ENCODE assay signal across 32 cellular contexts in genomic region chr1:222097646-222098045, GRCh38.
DNase-seq lines count a peak whose midpoint lies in the region; ATAC-seq, FAIRE-seq and TF ChIP-seq lines count a peak whose summit lies in the region.
"Had no signal": no experiment of that assay in that cellular context is flagged by ENCODE, and none has a peak within 500 bp of the region (broad histone marks: within the 10 kb centered on the region; RNA-seq: fewer than 3 reads in every experiment).

No MANE protein-coding gene starts in this region.

- 71% methylated on average over 3 of the region's 3 CpGs for WGBS in liver
- 47% methylated on average over 2 of the region's 3 CpGs for WGBS in HepG2 (ENCODE audit: low lambda C conversion rate)

- TF ChIP-seq CTCF in liver (IDR thresholded peaks at IDR 0.05; ENCODE audit: low read depth, low read length, missing input control), result no peak
- no peak for TF ChIP-seq CTCF in HepG2 (CRISPR knock-in tag; IDR thresholded peaks at IDR 0.05)
- TF ChIP-seq CTCF in epithelial cell of esophagus (IDR thresholded peaks at IDR 0.05; ENCODE audit: insufficient read depth, low read depth, low read length, missing control alignments), result no peak

- H4K20me1 ChIP-seq in HepG2 (ENCODE audit: insufficient read depth, low read length), result no peaks in the 10 kb centered on the region

- in situ Hi-C loops in HepG2 (cut with HindIII; ENCODE audit: extremely low pct_ligation_motif_present, low pct_unique_long_range_greater_than_20kb), result no loop called here

- no peak overlapping the region for H2AFZ ChIP-seq in HepG2 (ENCODE audit: low read length)

- H3K4me3 ChIP-seq in liver (ENCODE audit: low read depth in 1 of 3, low read length in 3 of 3) (no peak overlapping the region), HepG2 (replicated peaks in 1 of 3; ENCODE audit: insufficient read depth in 1 of 3, low read depth in 2 of 3, low read length in 3 of 3) (no peak overlapping the region), epithelial cell of esophagus (ENCODE audit: low read length) (no peak overlapping the region)
- H3K4me3 ChIP-seq: ascending aorta, left lung, thoracic aorta, uterus had no signal

- no peak overlapping the region for H3K4me2 ChIP-seq in HepG2 (ENCODE audit: low read depth, low read length)
- H3K4me2 ChIP-seq: SK-N-SH had no signal

- H3K9me3 ChIP-seq in liver (ENCODE audit: control insufficient read depth in 4 of 4, low read length in 3 of 4) (no peaks in the 10 kb centered on the region), HepG2 (ENCODE audit: low read length) (no peaks in the 10 kb centered on the region)
- H3K9me3 ChIP-seq: ascending aorta, BE2C, left lung, neutrophil, SK-N-SH, thoracic aorta, uterus had no signal

- no peaks in the 10 kb centered on the region for H3K79me2 ChIP-seq in HepG2 (ENCODE audit: insufficient read depth, low read length)

- DNase-seq in HepG2 (ENCODE audit: low spot score) (no peak), epithelial cell of esophagus (ENCODE audit: low read depth) (peak; percentile 62), left lobe of liver (ENCODE audit: low spot score) (no peak), COLO668 (lab: John Stamatoyannopoulos, UW; ENCODE audit: unreplicated experiment) (no peak)
- DNase-seq in activated T-cell treated with anti-CD3 and anti-CD28 coated beads, Interleukin-2, amount 50 U/mL, for 48 hours, result no peak
- DNase-seq in effector CD8-positive, alpha-beta T cell (lab: John Stamatoyannopoulos, UW), result no peak
- DNase-seq: activated CD4-positive, alpha-beta T cell treated with anti-CD3 and anti-CD28 coated beads, Interleukin-2, amount 50 U/mL, for 4 hours; activated CD8-positive, alpha-beta memory T cell treated with anti-CD3 and anti-CD28 coated beads, Interleukin-2, amount 10 ng/mL, durations not matched to agents 7 days and 5 days; activated T-cell treated with anti-CD3 and anti-CD28 coated beads, Interleukin-2, amount 50 U/mL, for 4 hours; BE2C; caudate nucleus; cortex of kidney; H9; Karpas-422; left lung; naive thymus-derived CD4-positive, alpha-beta T cell; NCI-H1436 treated with DMSO at 0.1 percent for 48 hours; NCI-H2107; NCI-H345; NCI-H748 treated with DMSO at 0.1 percent for 48 hours; SK-N-SH; stimulated activated CD8-positive, alpha-beta memory T cell treated with anti-CD3 and anti-CD28 coated beads, Interleukin-4, amount 100 ng/mL, for 48 hours; stimulated activated naive CD8-positive, alpha-beta T cell treated with anti-CD3 and anti-CD28 coated beads, Interleukin-15, amount 100 ng/mL, for 72 hours; uterus had no signal

- ATAC-seq in HepG2 (no peak), left lobe of liver (peak; percentile 55), GM21786 (IDR thresholded peaks at IDR 0.05; ENCODE audit: unreplicated experiment) (no peak)
- ATAC-seq: activated CD8-positive, alpha-beta memory T cell treated with anti-CD3 and anti-CD28 coated beads, Interleukin-2, amount 10 ng/mL, durations not matched to agents 7 days and 5 days; activated T-cell treated with anti-CD3 and anti-CD28 coated beads, Interleukin-2, amount 50 U/mL, for 4 hours; left lung; naive thymus-derived CD4-positive, alpha-beta T cell; sciatic nerve; stimulated activated naive CD8-positive, alpha-beta T cell treated with anti-CD3 and anti-CD28 coated beads, Interleukin-15, amount 100 ng/mL, for 72 hours had no signal

- TF ChIP-seq EP300 in HepG2 (IDR thresholded peaks at IDR 0.05; ENCODE audit: low read depth in 2 of 2, low read length in 2 of 2) (no peak), HepG2 (CRISPR knock-in tag; IDR thresholded peaks at IDR 0.05; ENCODE audit: borderline replicate concordance) (no peak)

- H3K9ac ChIP-seq in liver (ENCODE audit: low read depth in 1 of 2, low read length in 2 of 2) (no peak overlapping the region), HepG2 (ENCODE audit: insufficient read depth, low read depth, low read length) (no peak overlapping the region)
- H3K9ac ChIP-seq: SK-N-SH had no signal

- H3K36me3 ChIP-seq in liver (ENCODE audit: control insufficient read depth in 4 of 4, insufficient read depth in 3 of 4, low read depth in 1 of 4, low read length in 3 of 4) (no peaks in the 10 kb centered on the region), HepG2 (replicated peaks in 1 of 2; ENCODE audit: control insufficient read depth in 1 of 2, insufficient read depth in 2 of 2, low read length in 2 of 2) (no peaks in the 10 kb centered on the region)
- H3K36me3 ChIP-seq: ascending aorta, BE2C, left lung, neutrophil, thoracic aorta, uterus had no signal

- POLR2A ChIA-PET in HepG2 (lab: Yijun Ruan, JAX), result no interaction called here

- H3K27ac ChIP-seq in liver (ENCODE audit: low read depth in 1 of 2, low read length in 2 of 2) (peak overlapping the region in 1 of 2 donors; percentile 26), HepG2 (ENCODE audit: extremely low read length, insufficient read depth, low read length) (no peak overlapping the region)
- H3K27ac ChIP-seq: ascending aorta, left lung, neutrophil, thoracic aorta, uterus had no signal

- no TSS peak for BruUV-seq in HepG2 (replicated peaks; lab: Mats Ljungman, UMichigan)

- H3K27me3 ChIP-seq in liver (ENCODE audit: control insufficient read depth in 4 of 4, insufficient read depth in 4 of 4, low read length in 3 of 4) (no peaks in the 10 kb centered on the region), HepG2 (ENCODE audit: control insufficient read depth in 1 of 2, insufficient read depth in 2 of 2, low read length in 2 of 2) (no peaks in the 10 kb centered on the region; a peak in 2 of 5 replicates)
- H3K27me3 ChIP-seq: ascending aorta, BE2C, left lung, neutrophil, uterus had no signal

- CTCF ChIA-PET in HepG2 (lab: Yijun Ruan, JAX; ENCODE audit: low intra/inter-chr PET ratio, low total read pairs), result no interaction called here

- no peak for FAIRE-seq in HepG2 (lab: Jason Lieb, UNC)
- FAIRE-seq: G401.6, TTC549 had no signal

- TF ChIP-seq RAD21 in liver (IDR thresholded peaks at IDR 0.05), result no peak
- TF ChIP-seq RAD21 in HepG2 (CRISPR knock-in tag; IDR thresholded peaks at IDR 0.05), result no peak

- H3K4me1 ChIP-seq in liver (ENCODE audit: control insufficient read depth in 4 of 4, insufficient read depth in 4 of 4, low read length in 3 of 4), result peaks cover 2 to 45% (median 14%) of the 10 kb centered on the region in 4 donors
- H3K4me1 ChIP-seq in HepG2 (ENCODE audit: insufficient read depth, low read length), result peaks cover 11% of the 10 kb centered on the region; the same call in 1 of the 2 replicates
- H3K4me1 ChIP-seq: ascending aorta, BE2C, left lung, uterus had no signal

- TF ChIP-seq POLR2A in HepG2 (IDR thresholded peaks at IDR 0.05; ENCODE audit: insufficient read depth in 1 of 2, low read depth in 2 of 2, low read length in 2 of 2), result no peak

- intact Hi-C loops in HepG2 (cut with micrococcal nuclease; ENCODE audit: unreplicated experiment), result no loop called here

TF ChIP-seq in liver, 16 proteins besides CTCF, POLR2A, EP300 and RAD21:
- TF ChIP-seq SP1 (IDR thresholded peaks at IDR 0.05), result no peak
- peak; percentile 30 to 41 for TF ChIP-seq RXRA (IDR thresholded peaks at IDR 0.05)
- TF ChIP-seq YY1 (IDR thresholded peaks at IDR 0.05), result peak; percentile 9

TF ChIP-seq in HepG2, 621 proteins besides CTCF, POLR2A, EP300 and RAD21 (continues in another document):
- no peak for TF ChIP-seq BRF2 (CRISPR knock-in tag; IDR thresholded peaks at IDR 0.05)
- TF ChIP-seq ZSCAN30 (CRISPR knock-in tag; IDR thresholded peaks at IDR 0.05), result no peak
- TF ChIP-seq ZNF232 (CRISPR knock-in tag; IDR thresholded peaks at IDR 0.05; ENCODE audit: borderline replicate concordance), result no peak
- no peak for TF ChIP-seq ZNF503 (CRISPR knock-in tag; IDR thresholded peaks at IDR 0.05)
- no peak for TF ChIP-seq KAT2B (IDR thresholded peaks at IDR 0.05; ENCODE audit: borderline replicate concordance, low read depth, low read length)
- TF ChIP-seq GATAD2A (CRISPR knock-in tag; IDR thresholded peaks at IDR 0.05), result no peak
- no peak for TF ChIP-seq ZNF382 (CRISPR knock-in tag; IDR thresholded peaks at IDR 0.05; ENCODE audit: borderline replicate concordance)
